ENCODE assay signal across 8 cellular contexts in genomic region chr12:31072962-31073361, GRCh38. TPM values are rescaled to one million over a fixed set of nuclear protein-coding genes. Genes with fewer than 3 reads are reported as not detected.
A peak's percentile ranks its signal among the peaks of the same experiment; 100 is the strongest.
DNase-seq lines count a peak whose midpoint lies in the region; ATAC-seq and TF ChIP-seq lines count a peak whose summit lies in the region.
"Not testable (repeated sequence)": the region's sequence is repeated elsewhere in the genome, so short reads cannot be mapped to it uniquely, and the experiment has no call there.

No MANE protein-coding gene starts in this region.

- H3K27ac Mint-ChIP-seq in H9 = not testable (repeated sequence)

- H2AK5ac ChIP-seq in H9 (ENCODE audit: insufficient read length, low read length) = not testable (repeated sequence)

- H3K23ac ChIP-seq in H9 (ENCODE audit: insufficient read length, low read depth, low read length) = not testable (repeated sequence)

- H3K79me2 ChIP-seq in H9 (ENCODE audit: insufficient read depth, low read length) = peaks cover 15% of the 10 kb centered on the region; the same call in 1 of the 2 replicates

- H4K20me1 ChIP-seq in H9 (ENCODE audit: control insufficient read depth, insufficient read depth, insufficient read length) = not testable (repeated sequence)

- not testable (repeated sequence) for H3K9me3 Mint-ChIP-seq in H9

- not testable (repeated sequence) for H3K9me3 ChIP-seq in H9 (ENCODE audit: control insufficient read depth, low read depth, low read length); mucosa of descending colon; skeletal muscle satellite cell (replicated peaks; ENCODE audit: low read length)

- H3K23me2 ChIP-seq in H9 (ENCODE audit: insufficient read length, low read depth, low read length, poor library complexity, severe bottlenecking) = not testable (repeated sequence)

- peaks cover 10 to 20% (median 16%) of the 10 kb centered on the region in 3 experiments for H3K36me3 Mint-ChIP-seq in H9 (ENCODE audit: insufficient read depth in 1 of 3, low read depth in 3 of 3)

- H3K14ac ChIP-seq in H9 (ENCODE audit: insufficient read depth, low read length) = not testable (repeated sequence)

- peak overlapping the region; percentile 98 to 99 for H3K4me3 Mint-ChIP-seq in H9

- H2BK20ac ChIP-seq in H9 (ENCODE audit: low read depth, low read length, poor library complexity, severe bottlenecking) = not testable (repeated sequence)

- not testable (repeated sequence) for H3K4me1 ChIP-seq in H9 (ENCODE audit: insufficient read depth, low read length); foreskin keratinocyte; mucosa of descending colon (ENCODE audit: low read depth); skeletal muscle satellite cell (ENCODE audit: control insufficient read depth, insufficient read depth, low read length)

- H3K79me1 ChIP-seq in H9 (ENCODE audit: insufficient read depth, low read depth, low read length, poor library complexity, severe bottlenecking) = not testable (repeated sequence)

- not testable (repeated sequence) for TF ChIP-seq CTCF in AG04449 (IDR thresholded peaks at IDR 0.05; ENCODE audit: insufficient read depth, low read length, missing control alignments); H9 (conservative IDR thresholded peaks at IDR 0.05); WI38 (IDR thresholded peaks at IDR 0.05; ENCODE audit: low read depth, low read length); brain microvascular endothelial cell (IDR thresholded peaks at IDR 0.05; ENCODE audit: low read depth, low read length, missing control alignments); foreskin keratinocyte (conservative IDR thresholded peaks at IDR 0.05); mucosa of descending colon (IDR thresholded peaks at IDR 0.05)

- in situ Hi-C loops in brain microvascular endothelial cell (cut with HindIII; ENCODE audit: low pct_ligation_motif_present, low sequenced_read_pairs) = not testable (repeated sequence)

- not testable (repeated sequence) for H4K8ac ChIP-seq in H9 (replicated peaks; ENCODE audit: insufficient read length, low read depth, low read length)

- H3K36me3 ChIP-seq in brain microvascular endothelial cell (replicated peaks); mucosa of descending colon (ENCODE audit: low read depth); skeletal muscle satellite cell (ENCODE audit: insufficient read depth, low read length): not testable (repeated sequence)

- H3K4me3 ChIP-seq in AG04449 (ENCODE audit: low read depth, low read length) (peak overlapping the region; percentile 6; the same call in 1 of the 2 replicates), WI38 (ENCODE audit: low read depth, low read length) (peak overlapping the region; percentile 65), brain microvascular endothelial cell (ENCODE audit: low read depth, low read length) (peak overlapping the region; percentile 67), skeletal muscle satellite cell (ENCODE audit: low read length) (peak overlapping the region; percentile 91)
- not testable (repeated sequence) for H3K4me3 ChIP-seq in mucosa of descending colon

- H3K4me1 Mint-ChIP-seq in H9 = peaks cover 21 to 24% of the 10 kb centered on the region in 2 experiments

- peak overlapping the region; percentile 76 for H3K4me2 ChIP-seq in H9 (ENCODE audit: insufficient read depth, insufficient read length, low read length)
- H3K4me2 ChIP-seq in skeletal muscle satellite cell (ENCODE audit: low read length) = peak overlapping the region; percentile 99

- H3K9ac ChIP-seq in H9 (ENCODE audit: extremely low read depth, insufficient read length, low read length) (peak overlapping the region; percentile 22), skeletal muscle satellite cell (ENCODE audit: low read depth, low read length) (peak overlapping the region; percentile 86)

- not testable (repeated sequence) for H3K4ac ChIP-seq in H9 (ENCODE audit: low read depth, low read length)

- peak; percentile 8 for ATAC-seq in foreskin keratinocyte
- peak; percentile 10 for ATAC-seq in mucosa of descending colon

- not testable (repeated sequence) for H2BK15ac ChIP-seq in H9 (ENCODE audit: low read depth, low read length)

- not testable (repeated sequence) for H3K27me3 Mint-ChIP-seq in H9 (ENCODE audit: low read depth)

- CTCF ChIA-PET in AG04449 (lab: Yijun Ruan, JAX) = not testable (repeated sequence)

- not testable (repeated sequence) for H3K27ac ChIP-seq in H9 (ENCODE audit: insufficient read length, low read depth, low read length); brain microvascular endothelial cell; foreskin keratinocyte

- H2AFZ ChIP-seq in H9 (ENCODE audit: low read length) = not testable (repeated sequence)

- H3K18ac ChIP-seq in H9 (ENCODE audit: insufficient read length, low read depth, low read length) = not testable (repeated sequence)

- H2BK12ac ChIP-seq in H9 (ENCODE audit: insufficient read length, low read depth, low read length) = not testable (repeated sequence)

- POLR2A ChIA-PET in AG04449 (lab: Yijun Ruan, JAX) = not testable (repeated sequence)

- not testable (repeated sequence) for H4K91ac ChIP-seq in H9 (ENCODE audit: insufficient read length, low read depth, low read length)

- not testable (repeated sequence) for H3T11ph ChIP-seq in H9 (ENCODE audit: low read length)

- not testable (repeated sequence) for H3K27me3 ChIP-seq in H9 (ENCODE audit: insufficient read depth, low read length); brain microvascular endothelial cell (replicated peaks); foreskin keratinocyte; skeletal muscle satellite cell (ENCODE audit: control insufficient read depth, insufficient read depth, low read length)

- H3K56ac ChIP-seq in H9 (ENCODE audit: insufficient read length, low read depth, low read length) = not testable (repeated sequence)

- intact Hi-C loops in mucosa of descending colon (cut with DNase I, micrococcal nuclease) = not testable (repeated sequence)

- no CpG with 5 or more reads among the region's 6 CpGs for WGBS in H9 (ENCODE audit: extremely low coverage, insufficient read length, low lambda C conversion rate)

- H2BK120ac ChIP-seq in H9 (ENCODE audit: low read depth, low read length, poor library complexity, severe bottlenecking) = not testable (repeated sequence)

- not testable (repeated sequence) for H2BK5ac ChIP-seq in H9 (ENCODE audit: insufficient read length, low read length)

- not testable (repeated sequence) for H4K5ac ChIP-seq in H9 (ENCODE audit: insufficient read length, low read depth, low read length)

- not testable (repeated sequence) for DNase-seq in AG04449 (ENCODE audit: low read depth, low spot score); H9; brain microvascular endothelial cell; foreskin keratinocyte
- DNase-seq in NCI-H2196 (lab: John Stamatoyannopoulos, UW; ENCODE audit: unreplicated experiment) (peak; percentile 12), mucosa of descending colon (peak in 1 of 3 donors; percentile 7)

RNA-seq across cellular contexts. Expression of gene DDX11, which starts 0.7 kb away (rescaled TPM):
- total RNA-seq in H9 (2021) (175 and 183 TPM in 2 replicates), foreskin keratinocyte (33.9 and 35.7 TPM in 2 replicates), mucosa of descending colon (10 to 100 TPM; 36.3 to 49.7 (median 37.1) TPM)
- 18.0 and 19.0 TPM in 2 replicates for polyA plus RNA-seq in foreskin keratinocyte
- total RNA-seq in skeletal muscle satellite cell (2012; rRNA removed) = 22.1 TPM in 2 replicates
